9 cellular contexts compared by ENCODE assay signal in the genomic region with DNA sequence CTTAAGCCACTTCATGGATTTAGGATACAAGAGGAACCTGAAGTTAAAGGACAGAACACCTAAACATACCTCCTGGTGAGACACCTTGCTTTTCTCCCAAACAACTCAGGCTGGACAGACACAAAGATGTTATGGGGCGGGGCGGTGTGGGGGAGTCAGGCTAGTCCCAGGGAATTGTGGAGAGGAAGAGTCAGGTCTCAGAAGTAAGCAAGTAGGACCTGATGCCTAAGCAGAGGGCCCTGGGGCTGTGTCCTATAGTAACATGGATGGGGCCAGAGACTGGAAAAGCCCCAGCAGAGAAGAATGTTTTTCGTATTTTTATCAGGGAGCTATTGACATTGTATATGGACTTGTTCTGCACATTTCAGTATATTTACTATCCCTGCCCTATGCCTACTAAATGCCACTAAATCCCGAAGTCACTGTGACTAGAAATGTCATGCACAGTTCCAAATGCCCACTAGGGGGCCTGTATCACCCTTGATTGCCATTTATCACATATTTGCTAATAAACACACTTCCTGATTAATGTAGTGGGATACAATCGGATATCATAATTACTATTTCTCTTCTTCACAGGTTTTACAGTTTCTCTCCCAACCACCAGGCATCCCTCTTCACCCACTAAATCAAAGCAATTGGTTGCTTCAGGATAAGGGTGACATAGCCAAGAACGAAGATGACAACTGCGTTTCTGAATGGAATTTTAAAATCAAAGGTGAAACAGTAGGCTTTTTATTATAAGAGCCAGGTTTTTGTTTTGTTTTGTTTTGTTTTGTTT. TPM values are rescaled to one million over a fixed set of nuclear protein-coding genes. Genes with fewer than 3 reads are reported as not detected.
DNase-seq lines count a peak whose midpoint lies in the region; ATAC-seq and TF ChIP-seq lines count a peak whose summit lies in the region.
"Had no signal": no experiment of that assay in that cellular context is flagged by ENCODE, and none has a peak within 500 bp of the region (broad histone marks: within the 10 kb centered on the region; RNA-seq: fewer than 3 reads in every experiment).

No MANE protein-coding gene starts in this region.

- peaks cover 37% of the 10 kb centered on the region for H3K4me1 ChIP-seq in OCI-LY3 (ENCODE audit: low read length)

- H3K4me3 ChIP-seq in OCI-LY3 (ENCODE audit: low read length): peak overlapping the region; percentile 55
- H3K4me3 ChIP-seq: HAP-1 had no signal

- peaks cover 6% of the 10 kb centered on the region for H3K27me3 ChIP-seq in OCI-LY3 (ENCODE audit: low read depth, low read length)

- no peaks in the 10 kb centered on the region for H4K20me1 ChIP-seq in OCI-LY3 (ENCODE audit: insufficient read depth, low read length)

- H2AFZ ChIP-seq in OCI-LY3 (ENCODE audit: low read depth, low read length): peak overlapping the region; percentile 74

- no peak overlapping the region for H3K27ac ChIP-seq in OCI-LY3 (ENCODE audit: low read length)

- H3K27ac Mint-ChIP-seq in glutamatergic neuron (ENCODE audit: unreplicated experiment): no peak overlapping the region

- no peaks in the 10 kb centered on the region for H3K9me3 ChIP-seq in OCI-LY3 (ENCODE audit: insufficient read depth, low read length)
- H3K9me3 ChIP-seq: HAP-1 had no signal

- H3K79me2 ChIP-seq in OCI-LY3 (ENCODE audit: low read length): no peaks in the 10 kb centered on the region

- DNase-seq in activated gamma-delta T cell treated with Interleukin-2 at 50 U/mL for 16 hours (peak; percentile 52), activated gamma-delta T cell (lab: John Stamatoyannopoulos, UW) (no peak), glutamatergic neuron (peak; percentile 46), putamen (ENCODE audit: low spot score) (peak; percentile 39), cortex of kidney (lab: John Stamatoyannopoulos, UW) (no peak)
- DNase-seq in activated naive CD4-positive, alpha-beta T cell treated with Interleukin-2 at 50 U/mL for 16 hours: peak; percentile 54

- TF ChIP-seq CTCF in OCI-LY3 (IDR thresholded peaks at IDR 0.05; ENCODE audit: low read depth, low read length) (peak; percentile 100), glutamatergic neuron (IDR thresholded peaks at IDR 0.05; ENCODE audit: partially characterized antibody, unreplicated experiment) (peak; percentile 97)

- ATAC-seq in HG02870 (IDR thresholded peaks at IDR 0.05; ENCODE audit: unreplicated experiment): peak; percentile 51

- H3K4me3 Mint-ChIP-seq in glutamatergic neuron (ENCODE audit: unreplicated experiment): no peak overlapping the region

- H3K36me3 ChIP-seq in OCI-LY3 (replicated peaks; ENCODE audit: low read depth, low read length): no peaks in the 10 kb centered on the region
- H3K36me3 ChIP-seq: HAP-1 had no signal

- H3K4me2 ChIP-seq in OCI-LY3 (ENCODE audit: low read length): peak overlapping the region; percentile 65

- H3K9ac ChIP-seq in OCI-LY3 (ENCODE audit: low read length): peak overlapping the region; percentile 11; the same call in 1 of the 2 replicates

- H3K27me3 Mint-ChIP-seq in glutamatergic neuron (ENCODE audit: unreplicated experiment): no peaks in the 10 kb centered on the region

- H3K4me1 Mint-ChIP-seq in glutamatergic neuron (ENCODE audit: low read depth, unreplicated experiment): no peaks in the 10 kb centered on the region

- no peaks in the 10 kb centered on the region for H3K9me3 Mint-ChIP-seq in glutamatergic neuron (ENCODE audit: unreplicated experiment)

- H3K36me3 Mint-ChIP-seq in glutamatergic neuron (ENCODE audit: unreplicated experiment): no peaks in the 10 kb centered on the region

RNA-seq across cellular contexts. Expression of a gene that starts 23.8 kb away (rescaled TPM):
- 19.7 TPM for total RNA-seq in glutamatergic neuron (ENCODE audit: unreplicated experiment)

RNA-seq across cellular contexts. Expression of a gene that starts 24.1 kb away (rescaled TPM):
- 8.9 TPM for total RNA-seq in glutamatergic neuron (ENCODE audit: unreplicated experiment)

Comparison
In these comparisons a context has a peak if more than half of its experiments do, and no peak if none do; other contexts are left out.
1. DNase-seq: peak in activated gamma-delta T cell treated with Interleukin-2 at 50 U/mL for 16 hours (single experiment), activated naive CD4-positive, alpha-beta T cell treated with Interleukin-2 at 50 U/mL for 16 hours (single experiment), glutamatergic neuron (single experiment) and putamen (single experiment); none in activated gamma-delta T cell (single experiment) and cortex of kidney (single experiment).